Comparison of ENCODE assay signal across 11 cellular contexts in genomic region chr20:478010-478948, GRCh38. TPM values are rescaled to one million over a fixed set of nuclear protein-coding genes. Genes with fewer than 3 reads are reported as not detected.
A peak's percentile ranks its signal among the peaks of the same experiment; 100 is the strongest.
DNase-seq lines count a peak whose midpoint lies in the region; ATAC-seq and TF ChIP-seq lines count a peak whose summit lies in the region.
"Had no signal": no experiment of that assay in that cellular context is flagged by ENCODE, and none has a peak within 500 bp of the region (broad histone marks: within the 10 kb centered on the region; RNA-seq: fewer than 3 reads in every experiment).

No MANE protein-coding gene starts in this region.

- CTCF ChIA-PET in activated CD4-positive, alpha-beta T cell treated with anti-CD3 and anti-CD28 coated beads for 36 hours (lab: Charles Lee) = interaction anchor here (0.5 to 2.4 kb wide), 14 partner anchors 12 to 261 kb away, joined by 3 to 24 read pairs (median 3); no protein-coding TSS in a partner anchor

- H3K9me3 Mint-ChIP-seq in activated CD4-positive, alpha-beta T cell treated with anti-CD3 and anti-CD28 coated beads for 36 hours (ENCODE audit: low read depth) = no peaks in the 10 kb centered on the region
- H3K9me3 Mint-ChIP-seq in brain = peaks cover 0 to under 1% (median 0%) of the 10 kb centered on the region in 5 experiments

- intact Hi-C loops in activated CD4-positive, alpha-beta T cell treated with anti-CD3 and anti-CD28 coated beads for 36 hours (cut with DNase I, micrococcal nuclease) = loop anchor here (2.0 to 5.0 kb wide), 4 partner anchors 15 to 71 kb away; partner anchors contain the start of genes RBCK1 (in 1 of the 2) and TBC1D20 (in 1 of the 2)

- H3K4me1 Mint-ChIP-seq in activated CD4-positive, alpha-beta T cell treated with anti-CD3 and anti-CD28 coated beads for 36 hours = peaks cover 28% of the 10 kb centered on the region
- peaks cover 18% of the 10 kb centered on the region for H3K4me1 Mint-ChIP-seq in brain

- POLR2A ChIA-PET in activated CD4-positive, alpha-beta T cell treated with anti-CD3 and anti-CD28 coated beads for 36 hours (lab: Charles Lee) = no interaction called here

- H3K4me3 Mint-ChIP-seq in activated CD4-positive, alpha-beta T cell treated with anti-CD3 and anti-CD28 coated beads for 36 hours = no peak overlapping the region
- H3K4me3 Mint-ChIP-seq in brain = peak overlapping the region in 1 of 5 experiments; percentile 5

- H3K27me3 Mint-ChIP-seq in activated CD4-positive, alpha-beta T cell treated with anti-CD3 and anti-CD28 coated beads for 36 hours = no peaks in the 10 kb centered on the region
- no peaks in the 10 kb centered on the region for H3K27me3 Mint-ChIP-seq in brain

- DNase-seq in activated CD4-positive, alpha-beta T cell treated with anti-CD3 and anti-CD28 coated beads for 36 hours = no peak
- no peak for DNase-seq in activated CD4-positive, alpha-beta T cell treated with anti-CD3 and anti-CD28 coated beads for 48 hours
- DNase-seq in EL (peak; percentile 50), myocyte (ENCODE audit: low read depth) (peak; percentile 39), H4 (ENCODE audit: low spot score) (no peak)
- no peak for DNase-seq in stimulated activated CD8-positive, alpha-beta memory T cell treated with anti-CD3 and anti-CD28 coated beads, Interleukin-4, amount 100 ng/mL, for 48 hours
- DNase-seq: activated CD8-positive, alpha-beta memory T cell treated with anti-CD3 and anti-CD28 coated beads, Interleukin-2, amount 50 U/mL, for 4 hours; stimulated activated CD4-positive, alpha-beta T cell treated with anti-CD3 and anti-CD28 coated beads, Interleukin-12 subunit alpha, Interleukin-12 subunit beta, amount 100 ng/mL, for 4 hours; transverse colon had no signal

- TF ChIP-seq CTCF in brain (conservative IDR thresholded peaks at IDR 0.05) = no peak

- ATAC-seq in activated CD4-positive, alpha-beta T cell treated with anti-CD3 and anti-CD28 coated beads for 36 hours = peak; percentile 5
- no peak for ATAC-seq in GM18502 (IDR thresholded peaks at IDR 0.05; ENCODE audit: poor library complexity, unreplicated experiment)

- H3K36me3 Mint-ChIP-seq in activated CD4-positive, alpha-beta T cell treated with anti-CD3 and anti-CD28 coated beads for 36 hours (ENCODE audit: low read depth) = peaks cover 39% of the 10 kb centered on the region
- peaks cover 43% of the 10 kb centered on the region for H3K36me3 Mint-ChIP-seq in brain

- no peak overlapping the region for H3K27ac Mint-ChIP-seq in activated CD4-positive, alpha-beta T cell treated with anti-CD3 and anti-CD28 coated beads for 36 hours
- H3K27ac Mint-ChIP-seq in brain = peak overlapping the region; percentile 23 to 96 (median 85)

RNA-seq across cellular contexts. Expression of gene TBC1D20, which starts 15.9 kb away (rescaled TPM):
- total RNA-seq in activated CD4-positive, alpha-beta T cell treated with anti-CD3 and anti-CD28 coated beads for 36 hours = 10 to 100 TPM; 20.9 to 25.2 TPM
- 32.2 TPM for polyA plus RNA-seq in brain (ENCODE audit: insufficient read depth, low read depth, low replicate concordance)
- total RNA-seq in myocyte = 29.1 and 40.1 TPM in 2 replicates
- 45.1 TPM for polyA plus RNA-seq in myocyte (2012)
- total RNA-seq in H4 (2014; rRNA removed; shearing (Covaris generic)) = 18.0 and 21.6 TPM in 2 replicates

Comparison
In these comparisons a context has a peak if more than half of its experiments do, and no peak if none do; other contexts are left out.
1. DNase-seq: peak in EL (single experiment) and myocyte (single experiment); none in activated CD4-positive, alpha-beta T cell treated with anti-CD3 and anti-CD28 coated beads for 36 hours (single experiment), activated CD4-positive, alpha-beta T cell treated with anti-CD3 and anti-CD28 coated beads for 48 hours (single experiment), H4 (single experiment) and stimulated activated CD8-positive, alpha-beta memory T cell treated with anti-CD3 and anti-CD28 coated beads, Interleukin-4, amount 100 ng/mL, for 48 hours (single experiment).